In the genomic region with DNA sequence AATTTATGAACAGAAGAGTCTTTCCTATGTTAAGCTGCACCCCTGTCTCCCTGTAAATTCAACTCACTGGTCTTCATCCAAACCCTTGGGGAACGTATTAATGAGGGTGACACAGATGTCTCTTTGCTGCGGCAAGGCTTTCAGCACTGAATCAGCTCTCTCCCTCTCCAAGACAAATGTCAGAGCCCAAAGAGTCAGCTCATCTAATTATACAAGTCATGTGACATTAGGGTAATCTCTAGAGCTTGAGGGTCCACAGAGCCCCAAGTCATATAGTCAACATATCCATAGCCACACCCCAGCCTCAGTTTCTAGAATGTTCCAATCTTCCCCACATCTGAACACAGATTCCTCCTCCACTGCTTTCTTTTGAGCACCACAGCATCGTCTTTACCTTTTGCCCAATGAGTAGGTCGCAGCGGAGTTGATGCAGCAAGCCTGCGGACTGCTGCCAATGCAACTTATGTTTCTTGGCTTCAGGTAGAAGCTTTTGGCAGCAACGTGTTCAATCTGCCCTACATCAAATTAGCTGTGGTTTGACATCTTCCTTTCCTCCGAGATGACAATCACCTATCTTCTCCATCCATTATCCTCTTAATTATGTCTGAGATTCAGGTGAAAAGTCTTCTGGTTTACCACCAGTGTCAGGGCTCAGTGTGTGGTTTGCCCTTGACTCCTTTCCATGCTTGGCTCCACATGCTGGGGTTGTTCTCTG, we compare ENCODE assay signal across 17 cellular contexts. TPM values are rescaled to one million over a fixed set of nuclear protein-coding genes. Genes with fewer than 3 reads are reported as not detected.
DNase-seq lines count a peak whose midpoint lies in the region; ATAC-seq and TF ChIP-seq lines count a peak whose summit lies in the region.
"Had no signal": no experiment of that assay in that cellular context is flagged by ENCODE, and none has a peak within 500 bp of the region (broad histone marks: within the 10 kb centered on the region; RNA-seq: fewer than 3 reads in every experiment).

No MANE protein-coding gene starts in this region.

- DNase-seq in activated naive CD8-positive, alpha-beta T cell treated with anti-CD3 and anti-CD28 coated beads for 36 hours, result no peak
- no peak for DNase-seq in T-cell
- no peak for DNase-seq in central memory CD8-positive, alpha-beta T cell (ENCODE audit: low spot score in 2 of 2)
- no peak for DNase-seq in stimulated activated CD4-positive, alpha-beta T cell treated with anti-CD3 and anti-CD28 coated beads, Interleukin-4, amount 100 ng/mL, for 24 hours
- DNase-seq in NCI-H446 (lab: John Stamatoyannopoulos, UW), result no peak
- no peak for DNase-seq in tibial artery
- DNase-seq: adrenal gland, brain microvascular endothelial cell, endodermal cell, islet precursor cell, lower lobe of right lung, NCI-H187 treated with DMSO at 0.1 percent for 48 hours, NCI-H748 treated with DMSO at 0.1 percent for 48 hours, psoas muscle had no signal

- TF ChIP-seq CTCF in tibial artery (IDR thresholded peaks at IDR 0.05), result no peak

- POLR2A ChIA-PET in T-cell (lab: Charles Lee), result interaction anchor here (0.6 to 1.3 kb wide), 4 partner anchors 8 to 1507 kb away, joined by 3 to 8 read pairs (median 4); partner anchors contain the start of gene DLST (in 1 of the 2)

- intact Hi-C loops in tibial artery (cut with DNase I; ENCODE audit: low total_unique reads), result no loop called here

- no peak overlapping the region for H3K4me3 ChIP-seq in tibial artery
- H3K4me3 ChIP-seq: adrenal gland, lower lobe of right lung, psoas muscle, thoracic aorta had no signal

- H3K4me1 Mint-ChIP-seq in activated naive CD8-positive, alpha-beta T cell (ENCODE audit: low read depth), result peaks cover 73% of the 10 kb centered on the region
- peaks cover 55% of the 10 kb centered on the region for H3K4me1 Mint-ChIP-seq in activated naive CD8-positive, alpha-beta T cell treated with anti-CD3 and anti-CD28 coated beads for 36 hours
- H3K4me1 Mint-ChIP-seq in T-cell, result peaks cover 76 to 80% (median 79%) of the 10 kb centered on the region in 3 donors
- peaks cover 87% of the 10 kb centered on the region for H3K4me1 Mint-ChIP-seq in central memory CD8-positive, alpha-beta T cell

- H3K4me3 Mint-ChIP-seq in activated naive CD8-positive, alpha-beta T cell, result peak overlapping the region; percentile 40
- no peak overlapping the region for H3K4me3 Mint-ChIP-seq in activated naive CD8-positive, alpha-beta T cell treated with anti-CD3 and anti-CD28 coated beads for 36 hours
- H3K4me3 Mint-ChIP-seq in T-cell, result peak overlapping the region; percentile 13 to 43 (median 35)
- peak overlapping the region; percentile 99 for H3K4me3 Mint-ChIP-seq in central memory CD8-positive, alpha-beta T cell
- H3K4me3 Mint-ChIP-seq: endodermal cell had no signal

- peaks cover 0 to 17% of the 10 kb centered on the region in 2 donors for H3K27me3 ChIP-seq in tibial artery
- H3K27me3 ChIP-seq: adrenal gland, brain microvascular endothelial cell, neutrophil had no signal

- CTCF ChIA-PET in T-cell (lab: Charles Lee), result interaction anchor here in 1 of 2 donors (1.1 kb wide), 1 partner anchor 13 kb away, joined by 6 read pairs; no protein-coding TSS in a partner anchor

- H3K9me3 Mint-ChIP-seq in activated naive CD8-positive, alpha-beta T cell (ENCODE audit: low read depth), result no peaks in the 10 kb centered on the region
- no peaks in the 10 kb centered on the region for H3K9me3 Mint-ChIP-seq in activated naive CD8-positive, alpha-beta T cell treated with anti-CD3 and anti-CD28 coated beads for 36 hours
- H3K9me3 Mint-ChIP-seq in T-cell, result no peaks in the 10 kb centered on the region
- H3K9me3 Mint-ChIP-seq in central memory CD8-positive, alpha-beta T cell, result no peaks in the 10 kb centered on the region
- H3K9me3 Mint-ChIP-seq: endodermal cell had no signal

- H3K27me3 Mint-ChIP-seq in activated naive CD8-positive, alpha-beta T cell, result no peaks in the 10 kb centered on the region
- H3K27me3 Mint-ChIP-seq in activated naive CD8-positive, alpha-beta T cell treated with anti-CD3 and anti-CD28 coated beads for 36 hours, result no peaks in the 10 kb centered on the region
- no peaks in the 10 kb centered on the region for H3K27me3 Mint-ChIP-seq in T-cell
- H3K27me3 Mint-ChIP-seq in central memory CD8-positive, alpha-beta T cell, result no peaks in the 10 kb centered on the region

- H3K36me3 ChIP-seq in tibial artery, result no peaks in the 10 kb centered on the region
- H3K36me3 ChIP-seq: adrenal gland, brain microvascular endothelial cell, lower lobe of right lung, thoracic aorta had no signal

- peak overlapping the region; percentile 66 for H3K27ac Mint-ChIP-seq in activated naive CD8-positive, alpha-beta T cell
- H3K27ac Mint-ChIP-seq in activated naive CD8-positive, alpha-beta T cell treated with anti-CD3 and anti-CD28 coated beads for 36 hours, result no peak overlapping the region
- H3K27ac Mint-ChIP-seq in T-cell, result peak overlapping the region; percentile 81 to 88
- peak overlapping the region; percentile 87 for H3K27ac Mint-ChIP-seq in central memory CD8-positive, alpha-beta T cell (ENCODE audit: low read depth)
- H3K27ac Mint-ChIP-seq: endodermal cell had no signal

- ATAC-seq in T-cell (replicated peaks in 1 of 4), result no peak
- no peak for ATAC-seq in central memory CD8-positive, alpha-beta T cell (replicated peaks; ENCODE audit: extremely low read depth, poor library complexity, severe bottlenecking)
- ATAC-seq: psoas muscle had no signal

- no peak overlapping the region for H3K27ac ChIP-seq in tibial artery
- H3K27ac ChIP-seq: adrenal gland, brain microvascular endothelial cell, lower lobe of right lung, neutrophil, psoas muscle, thoracic aorta had no signal

- H3K4me1 ChIP-seq in tibial artery, result no peaks in the 10 kb centered on the region
- H3K4me1 ChIP-seq: psoas muscle had no signal

- H3K36me3 Mint-ChIP-seq in activated naive CD8-positive, alpha-beta T cell, result peaks cover 35% of the 10 kb centered on the region
- peaks cover 78% of the 10 kb centered on the region for H3K36me3 Mint-ChIP-seq in activated naive CD8-positive, alpha-beta T cell treated with anti-CD3 and anti-CD28 coated beads for 36 hours
- H3K36me3 Mint-ChIP-seq in T-cell, result peaks cover 50% of the 10 kb centered on the region
- H3K36me3 Mint-ChIP-seq in central memory CD8-positive, alpha-beta T cell (ENCODE audit: insufficient read depth), result peaks cover 46% of the 10 kb centered on the region

- no peaks in the 10 kb centered on the region for H3K9me3 ChIP-seq in tibial artery
- H3K9me3 ChIP-seq: adrenal gland, lower lobe of right lung, neutrophil, psoas muscle, thoracic aorta had no signal

RNA-seq across cellular contexts. Expression of gene BATF, which starts 5.3 kb away (rescaled TPM):
- total RNA-seq in activated naive CD8-positive, alpha-beta T cell treated with anti-CD3 and anti-CD28 coated beads for 36 hours, result 10 to 100 TPM; 46.2 to 47.9 TPM
- 10 to 100 TPM; 12.0 to 22.4 (median 19.2) TPM for total RNA-seq in T-cell
- total RNA-seq: endodermal cell had no signal

RNA-seq across cellular contexts. Expression of gene FLVCR2, which starts 50.8 kb away (rescaled TPM):
- total RNA-seq in activated naive CD8-positive, alpha-beta T cell treated with anti-CD3 and anti-CD28 coated beads for 36 hours, result under 1 TPM; 0.64 to 0.78 TPM
- total RNA-seq in T-cell, result 1 to 10 TPM; 1.1 to 7.1 (median 3.1) TPM
